27 cellular contexts compared by ENCODE assay signal in the genomic region with DNA sequence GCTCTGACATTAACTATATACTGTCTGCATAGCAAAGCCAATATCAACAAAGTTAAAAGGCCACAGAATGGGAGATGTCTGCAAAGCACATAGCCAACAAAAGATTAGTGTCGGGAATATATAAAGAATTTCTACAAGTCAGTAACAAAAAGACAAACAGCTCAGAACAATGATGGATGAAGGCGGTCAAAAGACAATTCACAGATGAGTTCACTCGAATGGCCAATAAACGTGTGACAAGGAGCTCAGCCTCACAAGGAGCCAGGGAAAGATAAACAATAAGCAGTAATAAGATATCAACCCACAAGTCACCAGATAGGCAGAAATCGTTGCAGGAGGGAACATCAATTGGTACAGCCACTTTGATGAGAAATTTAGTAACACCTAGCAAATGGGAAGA.
"Had no signal": no experiment of that assay in that cellular context is flagged by ENCODE, and none has a peak within 500 bp of the region (broad histone marks: within the 10 kb centered on the region; RNA-seq: fewer than 3 reads in every experiment).

No MANE protein-coding gene starts in this region.

- H3K27ac ChIP-seq: heart right ventricle, hepatocyte, left lung, lower lobe of right lung, pancreas, psoas muscle, right atrium auricular region, right lobe of liver, transverse colon, upper lobe of left lung had no signal

- H3K4me3 Mint-ChIP-seq: naive thymus-derived CD8-positive, alpha-beta T cell; nephron; neural crest cell; stimulated activated memory B cell treated with anti-CD40 and anti-IgM and Interleukin-4, amounts not matched to agents 10 μg/mL and 1 μg/mL and 100 μg/mL, for 72 hours; stimulated activated naive CD8-positive, alpha-beta T cell treated with anti-CD3 and anti-CD28 coated beads, Interleukin-15, amount 100 ng/mL, for 72 hours had no signal

- H3K9me3 ChIP-seq: heart right ventricle, left lung, lower lobe of right lung, pancreas, psoas muscle, right atrium auricular region, right lobe of liver, transverse colon, upper lobe of left lung had no signal

- H3K4me3 ChIP-seq: heart right ventricle, hepatocyte, left lung, lower lobe of right lung, pancreas, psoas muscle, right atrium auricular region, right lobe of liver, smooth muscle cell, transverse colon, upper lobe of left lung had no signal

- H3K36me3 ChIP-seq: heart right ventricle, left lung, lower lobe of right lung, pancreas, right atrium auricular region, right lobe of liver, transverse colon, upper lobe of left lung had no signal

- H3K9me3 Mint-ChIP-seq: naive thymus-derived CD8-positive, alpha-beta T cell; stimulated activated memory B cell treated with anti-CD40 and anti-IgM and Interleukin-4, amounts not matched to agents 10 μg/mL and 1 μg/mL and 100 μg/mL, for 72 hours; stimulated activated naive CD8-positive, alpha-beta T cell treated with anti-CD3 and anti-CD28 coated beads, Interleukin-15, amount 100 ng/mL, for 72 hours had no signal

- H2AFZ ChIP-seq: hepatocyte had no signal

- H3K27me3 ChIP-seq: hepatocyte, pancreas, right atrium auricular region, right lobe of liver, upper lobe of left lung had no signal

- H3K4me1 Mint-ChIP-seq: naive thymus-derived CD8-positive, alpha-beta T cell; stimulated activated memory B cell treated with anti-CD40 and anti-IgM and Interleukin-4, amounts not matched to agents 10 μg/mL and 1 μg/mL and 100 μg/mL, for 72 hours; stimulated activated naive CD8-positive, alpha-beta T cell treated with anti-CD3 and anti-CD28 coated beads, Interleukin-15, amount 100 ng/mL, for 72 hours had no signal

- H3K36me3 Mint-ChIP-seq: naive thymus-derived CD8-positive, alpha-beta T cell; stimulated activated memory B cell treated with anti-CD40 and anti-IgM and Interleukin-4, amounts not matched to agents 10 μg/mL and 1 μg/mL and 100 μg/mL, for 72 hours had no signal

- ATAC-seq: heart right ventricle; left cardiac atrium; left lung; lower lobe of right lung; naive thymus-derived CD8-positive, alpha-beta T cell; pancreas; psoas muscle; right lobe of liver; stimulated activated memory B cell treated with anti-CD40 and anti-IgM and Interleukin-4, amounts not matched to agents 10 μg/mL and 1 μg/mL and 100 μg/mL, for 72 hours; stimulated activated naive CD8-positive, alpha-beta T cell treated with anti-CD3 and anti-CD28 coated beads, Interleukin-15, amount 100 ng/mL, for 72 hours had no signal

- H3K79me2 ChIP-seq: hepatocyte had no signal

- H3K27ac Mint-ChIP-seq: naive thymus-derived CD8-positive, alpha-beta T cell; stimulated activated memory B cell treated with anti-CD40 and anti-IgM and Interleukin-4, amounts not matched to agents 10 μg/mL and 1 μg/mL and 100 μg/mL, for 72 hours; stimulated activated naive CD8-positive, alpha-beta T cell treated with anti-CD3 and anti-CD28 coated beads, Interleukin-15, amount 100 ng/mL, for 72 hours had no signal

- H3K27me3 Mint-ChIP-seq: stimulated activated naive CD8-positive, alpha-beta T cell treated with anti-CD3 and anti-CD28 coated beads, Interleukin-15, amount 100 ng/mL, for 72 hours had no signal

- H3K4me1 ChIP-seq: heart right ventricle, left lung, lower lobe of right lung, pancreas, psoas muscle, right atrium auricular region, right lobe of liver, transverse colon, upper lobe of left lung had no signal

- DNase-seq: heart right ventricle; islet precursor cell; left cardiac atrium; left lung; lower lobe of right lung; mammary epithelial cell; mesenchymal stem cell; naive thymus-derived CD8-positive, alpha-beta T cell; pancreas; posterior cingulate gyrus; psoas muscle; right lobe of liver; stimulated activated CD4-positive, alpha-beta T cell treated with anti-CD3 and anti-CD28 coated beads, Interleukin-1b, Interleukin-23, amount 100 ng/mL, for 48 hours; stimulated activated CD4-positive, alpha-beta T cell treated with anti-CD3 and anti-CD28 coated beads, Interleukin-2, amount 100 ng/mL, for 48 hours; stimulated activated CD4-positive, alpha-beta T cell treated with anti-CD3 and anti-CD28 coated beads, Interleukin-4, amount 100 ng/mL, for 4 hours; stimulated activated CD8-positive, alpha-beta memory T cell treated with anti-CD3 and anti-CD28 coated beads, Interleukin-4, amount 100 ng/mL, for 48 hours; stimulated activated naive CD4-positive, alpha-beta T cell treated with Interleukin-2 at 50 U/mL for 16 hours; stimulated activated naive CD8-positive, alpha-beta T cell treated with anti-CD3 and anti-CD28 coated beads, Interleukin-15, amount 100 ng/mL, for 72 hours; substantia nigra; transverse colon; upper lobe of left lung had no signal

- H3K4me2 ChIP-seq: hepatocyte, smooth muscle cell had no signal
